ENCODE assay signal across 9 cellular contexts in genomic region chr6:14706378-14706929, GRCh38.
A peak's percentile ranks its signal among the peaks of the same experiment; 100 is the strongest.
DNase-seq lines count a peak whose midpoint lies in the region; ATAC-seq and TF ChIP-seq lines count a peak whose summit lies in the region.
"Had no signal": no experiment of that assay in that cellular context is flagged by ENCODE, and none has a peak within 500 bp of the region (broad histone marks: within the 10 kb centered on the region; RNA-seq: fewer than 3 reads in every experiment).

No MANE protein-coding gene starts in this region.

- H3K27ac ChIP-seq in SJSA1 = peak overlapping the region; percentile 21; the same call in 1 of the 2 replicates

- H3K9me3 ChIP-seq in SJSA1 (replicated peaks) = no peaks in the 10 kb centered on the region

- H3K4me1 ChIP-seq in SJSA1 (replicated peaks) = peaks cover 17% of the 10 kb centered on the region

- H3K4me3 ChIP-seq in AG10803 (ENCODE audit: low read length) (no peak overlapping the region), SJSA1 (no peak overlapping the region)

- no peak overlapping the region for H3K4me3 Mint-ChIP-seq in type B pancreatic cell
- H3K4me3 Mint-ChIP-seq: stimulated activated naive B cell treated with anti-CD40 and anti-IgM and Interleukin-4, amounts not matched to agents 10 μg/mL and 1 μg/mL and 100 μg/mL, for 72 hours had no signal

- H3K36me3 Mint-ChIP-seq in type B pancreatic cell = no peaks in the 10 kb centered on the region

- no peak for ATAC-seq in GM21786 (IDR thresholded peaks at IDR 0.05; ENCODE audit: unreplicated experiment)

- DNase-seq in AG10803 (ENCODE audit: low read depth) (peak; percentile 97), SJSA1 (ENCODE audit: low read depth in 1 of 2, low spot score in 2 of 2) (peak; percentile 51 to 73), dedifferentiated amniotic fluid mesenchymal stem cell (ENCODE audit: extremely low spot score) (peak; percentile 96), occipital lobe (lab: John Stamatoyannopoulos, UW) (peak; percentile 57), type B pancreatic cell (ENCODE audit: extremely low spot score, unreplicated experiment) (no peak), NCI-H1092 (lab: John Stamatoyannopoulos, UW) (no peak), SW 1271 (lab: John Stamatoyannopoulos, UW) (no peak)
- DNase-seq: stimulated activated naive B cell treated with anti-CD40 and anti-IgM and Interleukin-4, amounts not matched to agents 10 μg/mL and 1 μg/mL and 100 μg/mL, for 72 hours had no signal

- H3K36me3 ChIP-seq in SJSA1 = no peaks in the 10 kb centered on the region

- peaks cover 6% of the 10 kb centered on the region for H3K9me3 Mint-ChIP-seq in type B pancreatic cell

- TF ChIP-seq CTCF in AG10803 (conservative IDR thresholded peaks at IDR 0.05; ENCODE audit: low read length) (peak; percentile 11; the same call in 1 of the 2 replicates), type B pancreatic cell (conservative IDR thresholded peaks at IDR 0.05) (no peak)

- H3K27me3 ChIP-seq in SJSA1 (replicated peaks) = no peaks in the 10 kb centered on the region

- no peaks in the 10 kb centered on the region for H3K27me3 Mint-ChIP-seq in type B pancreatic cell
- H3K27me3 Mint-ChIP-seq: stimulated activated naive B cell treated with anti-CD40 and anti-IgM and Interleukin-4, amounts not matched to agents 10 μg/mL and 1 μg/mL and 100 μg/mL, for 72 hours had no signal

- peaks cover 20% of the 10 kb centered on the region for H3K4me1 Mint-ChIP-seq in type B pancreatic cell (ENCODE audit: unreplicated experiment)

- peak overlapping the region; percentile 20 for H3K27ac Mint-ChIP-seq in type B pancreatic cell
- H3K27ac Mint-ChIP-seq: stimulated activated naive B cell treated with anti-CD40 and anti-IgM and Interleukin-4, amounts not matched to agents 10 μg/mL and 1 μg/mL and 100 μg/mL, for 72 hours had no signal

Comparison
In these comparisons a context has a peak if more than half of its experiments do, and no peak if none do; other contexts are left out.
1. DNase-seq: peak in AG10803 (single experiment), SJSA1 (2 of 2), dedifferentiated amniotic fluid mesenchymal stem cell (single experiment) and occipital lobe (single experiment); none in type B pancreatic cell (single experiment), NCI-H1092 (single experiment) and SW 1271 (0 of 2).